14 cellular contexts compared by ENCODE assay signal in genomic region chr15:56765252-56765651, GRCh38. TPM values are rescaled to one million over a fixed set of nuclear protein-coding genes. Genes with fewer than 3 reads are reported as not detected.
DNase-seq lines count a peak whose midpoint lies in the region; ATAC-seq and TF ChIP-seq lines count a peak whose summit lies in the region.
"Had no signal": no experiment of that assay in that cellular context is flagged by ENCODE, and none has a peak within 500 bp of the region (broad histone marks: within the 10 kb centered on the region; RNA-seq: fewer than 3 reads in every experiment).

No MANE protein-coding gene starts in this region.

- H3K4me1 Mint-ChIP-seq in stimulated activated naive B cell treated with anti-CD40 and anti-IgM and Interleukin-4, amounts not matched to agents 10 μg/mL and 1 μg/mL and 100 μg/mL, for 72 hours: peaks cover 0 to 2% of the 10 kb centered on the region in 2 donors

- no peaks in the 10 kb centered on the region for H3K9me3 ChIP-seq in MM.1S (replicated peaks; ENCODE audit: insufficient read depth, low read length)
- no peaks in the 10 kb centered on the region for H3K9me3 ChIP-seq in mammary epithelial cell (replicated peaks; ENCODE audit: insufficient read depth, low read length)

- intact Hi-C loops in mammary epithelial cell (cut with micrococcal nuclease): no loop called here

- no peak overlapping the region for H3K27ac Mint-ChIP-seq in stimulated activated naive B cell treated with anti-CD40 and anti-IgM and Interleukin-4, amounts not matched to agents 10 μg/mL and 1 μg/mL and 100 μg/mL, for 72 hours
- H3K27ac Mint-ChIP-seq: GM23338 had no signal

- H3K79me2 ChIP-seq in MM.1S (ENCODE audit: low read length) (no peaks in the 10 kb centered on the region), mammary epithelial cell (ENCODE audit: insufficient read depth, low read length) (no peaks in the 10 kb centered on the region)

- CTCF ChIA-PET in mammary epithelial cell (lab: Charles Lee; ENCODE audit: low non-redundant PET): no interaction called here

- in situ Hi-C loops in mammary epithelial cell (cut with MboI; ENCODE audit: low sequenced_read_pairs in 2 of 2): no loop called here

- no peak overlapping the region for H3K9ac ChIP-seq in MM.1S (ENCODE audit: low read length)
- no peak overlapping the region for H3K9ac ChIP-seq in mammary epithelial cell (ENCODE audit: insufficient read depth, low read length)

- no peaks in the 10 kb centered on the region for H3K27me3 ChIP-seq in MM.1S (replicated peaks; ENCODE audit: insufficient read depth, low read length)
- H3K27me3 ChIP-seq in mammary epithelial cell (ENCODE audit: insufficient read depth, low read length): no peaks in the 10 kb centered on the region

- no peaks in the 10 kb centered on the region for H3K36me3 Mint-ChIP-seq in stimulated activated naive B cell treated with anti-CD40 and anti-IgM and Interleukin-4, amounts not matched to agents 10 μg/mL and 1 μg/mL and 100 μg/mL, for 72 hours

- TF ChIP-seq CTCF in MM.1S (IDR thresholded peaks at IDR 0.05; ENCODE audit: low read length) (no peak), mammary epithelial cell (conservative IDR thresholded peaks at IDR 0.05 in 1 of 2, IDR thresholded peaks at IDR 0.05 in 1 of 2; ENCODE audit: extremely low read depth in 1 of 2, insufficient read depth in 1 of 2, low read depth in 1 of 2, low read length in 2 of 2) (no peak)

- ATAC-seq in stimulated activated naive B cell treated with anti-CD40 and anti-IgM and Interleukin-4, amounts not matched to agents 10 μg/mL and 1 μg/mL and 100 μg/mL, for 72 hours (replicated peaks): no peak
- ATAC-seq in HG03025 (IDR thresholded peaks at IDR 0.05; ENCODE audit: low FRiP score, unreplicated experiment): no peak
- ATAC-seq: GM23338 had no signal

- H3K4me3 ChIP-seq in MM.1S (ENCODE audit: low read length) (no peak overlapping the region), mammary epithelial cell (replicated peaks in 1 of 3; ENCODE audit: insufficient read depth in 1 of 3, low read depth in 2 of 3, low read length in 3 of 3) (no peak overlapping the region)
- H3K4me3 ChIP-seq: GM23338, SK-N-MC, skin epidermis had no signal

- H3K27me3 Mint-ChIP-seq in stimulated activated naive B cell treated with anti-CD40 and anti-IgM and Interleukin-4, amounts not matched to agents 10 μg/mL and 1 μg/mL and 100 μg/mL, for 72 hours: no peaks in the 10 kb centered on the region

- H3K4me2 ChIP-seq in MM.1S (ENCODE audit: low read depth, low read length) (peak overlapping the region; percentile 10; the same call in 1 of the 2 replicates), mammary epithelial cell (ENCODE audit: insufficient read depth, low read depth, low read length) (no peak overlapping the region)
- H3K4me2 ChIP-seq: GM23338 had no signal

- peak; percentile 35 for DNase-seq in NCI-H82 (lab: John Stamatoyannopoulos, UW)
- DNase-seq in NCI-H82 treated with DMSO at 0.1 percent for 48 hours (lab: John Stamatoyannopoulos, UW; ENCODE audit: unreplicated experiment): no peak
- peak; percentile 21 for DNase-seq in MM.1S
- DNase-seq in mammary epithelial cell: peak; percentile 26
- peak; percentile 17 for DNase-seq in renal cortical epithelial cell (ENCODE audit: low read depth)
- DNase-seq in stimulated activated naive B cell treated with anti-CD40 and anti-IgM and Interleukin-4, amounts not matched to agents 10 μg/mL and 1 μg/mL and 100 μg/mL, for 72 hours: no peak
- DNase-seq in NCI-H748 treated with DMSO at 0.1 percent for 48 hours (lab: John Stamatoyannopoulos, UW): no peak
- DNase-seq: activated CD8-positive, alpha-beta memory T cell treated with anti-CD3 and anti-CD28 coated beads for 24 hours; Karpas-422; NCI-H446 treated with DMSO at 0.1 percent for 48 hours had no signal

- BruUV-seq in mammary epithelial cell (replicated peaks; lab: Mats Ljungman, UMichigan): no TSS peak

- H4K20me1 ChIP-seq in MM.1S (ENCODE audit: insufficient read depth, low read length) (no peaks in the 10 kb centered on the region), mammary epithelial cell (ENCODE audit: insufficient read depth, low read length) (no peaks in the 10 kb centered on the region)

- H3K4me1 ChIP-seq in MM.1S (ENCODE audit: low read length) (peaks cover 13% of the 10 kb centered on the region), mammary epithelial cell (ENCODE audit: insufficient read depth, low read length) (peaks cover 12% of the 10 kb centered on the region)

- no peaks in the 10 kb centered on the region for H3K9me3 Mint-ChIP-seq in stimulated activated naive B cell treated with anti-CD40 and anti-IgM and Interleukin-4, amounts not matched to agents 10 μg/mL and 1 μg/mL and 100 μg/mL, for 72 hours
- H3K9me3 Mint-ChIP-seq: GM23338 had no signal

- H3K27ac ChIP-seq in MM.1S (ENCODE audit: low read length) (0 out of 2 replicates have a peak overlapping the region, but pooled peaks have one; percentile 0), mammary epithelial cell (ENCODE audit: insufficient read depth, low read depth, low read length) (no peak overlapping the region)
- H3K27ac ChIP-seq: SK-N-MC had no signal

- H3K36me3 ChIP-seq in MM.1S (replicated peaks; ENCODE audit: insufficient read depth, low read length) (no peaks in the 10 kb centered on the region), mammary epithelial cell (ENCODE audit: insufficient read depth, low read length) (no peaks in the 10 kb centered on the region)

- H3K4me3 Mint-ChIP-seq in stimulated activated naive B cell treated with anti-CD40 and anti-IgM and Interleukin-4, amounts not matched to agents 10 μg/mL and 1 μg/mL and 100 μg/mL, for 72 hours: no peak overlapping the region
- H3K4me3 Mint-ChIP-seq: GM23338 had no signal

- H3F3A ChIP-seq in MM.1S (ENCODE audit: insufficient read depth, low read length): no peaks in the 10 kb centered on the region

- dilution Hi-C loops in mammary epithelial cell (cut with HindIII; ENCODE audit: low sequenced_read_pairs): no loop called here

- H3K9me2 ChIP-seq in MM.1S (replicated peaks; ENCODE audit: insufficient read depth, low read length): no peaks in the 10 kb centered on the region

- H2AFZ ChIP-seq in MM.1S (ENCODE audit: low read length) (peak overlapping the region; percentile 32), mammary epithelial cell (ENCODE audit: low read depth, low read length) (peak overlapping the region; percentile 5)
- H2AFZ ChIP-seq: GM23338 had no signal

RNA-seq across cellular contexts. Expression of gene ZNF280D, which starts 31.9 kb away (rescaled TPM):
- total RNA-seq in mammary epithelial cell (10 to 100 TPM; 24.1 to 25.7 TPM), renal cortical epithelial cell (14.9 and 39.5 TPM in 2 replicates)
- polyA plus RNA-seq in mammary epithelial cell: 2.4 TPM
- 3.9 TPM for polyA minus RNA-seq in mammary epithelial cell

Comparison
In these comparisons a context has a peak if more than half of its experiments do, and no peak if none do; other contexts are left out.
1. DNase-seq: peak in NCI-H82 (single experiment), MM.1S (single experiment), mammary epithelial cell (single experiment) and renal cortical epithelial cell (single experiment); none in NCI-H82 treated with DMSO at 0.1 percent for 48 hours (single experiment), stimulated activated naive B cell treated with anti-CD40 and anti-IgM and Interleukin-4, amounts not matched to agents 10 μg/mL and 1 μg/mL and 100 μg/mL, for 72 hours (single experiment) and NCI-H748 treated with DMSO at 0.1 percent for 48 hours (single experiment).